In the genomic region with DNA sequence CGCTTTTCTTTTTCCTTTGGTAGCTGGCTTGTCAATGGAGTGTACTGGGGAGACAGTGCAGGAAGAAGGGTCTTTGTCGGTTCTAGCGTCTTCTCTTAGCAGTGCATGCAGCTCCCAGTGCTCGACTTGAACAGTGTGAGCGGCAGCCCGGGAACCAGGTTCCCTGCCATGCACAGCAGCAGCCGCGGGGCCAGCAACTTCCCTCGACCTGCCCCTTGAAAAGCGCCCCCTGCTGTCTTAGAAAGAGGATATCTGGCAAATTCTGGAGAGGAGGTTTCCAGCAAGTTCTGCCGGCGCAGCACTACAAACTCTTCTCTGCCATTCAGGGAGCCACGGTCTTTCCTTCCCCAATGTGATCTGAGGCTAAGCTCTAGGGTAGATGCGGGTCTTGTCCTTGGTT, we compare ENCODE assay signal across 11 cellular contexts.
A peak's percentile ranks its signal among the peaks of the same experiment; 100 is the strongest.
DNase-seq lines count a peak whose midpoint lies in the region; ATAC-seq and TF ChIP-seq lines count a peak whose summit lies in the region.
"Had no signal": no experiment of that assay in that cellular context is flagged by ENCODE, and none has a peak within 500 bp of the region (broad histone marks: within the 10 kb centered on the region; RNA-seq: fewer than 3 reads in every experiment).

No MANE protein-coding gene starts in this region.

- H3K27ac ChIP-seq in tibial artery, result no peak overlapping the region
- H3K27ac ChIP-seq: pancreas, thoracic aorta had no signal

- H3K4me1 Mint-ChIP-seq in activated T-cell treated with anti-CD3 and anti-CD28 coated beads, Interleukin-2, amount 50 U/mL, for 72 hours (ENCODE audit: low read depth), result peaks cover 15% of the 10 kb centered on the region
- H3K4me1 Mint-ChIP-seq in naive B cell, result no peaks in the 10 kb centered on the region

- no peak for ATAC-seq in activated T-cell treated with anti-CD3 and anti-CD28 coated beads, Interleukin-2, amount 50 U/mL, for 72 hours (replicated peaks in 1 of 2)
- peak in 1 of 2 donors; percentile 21 for ATAC-seq in naive B cell (ENCODE audit: low read depth in 2 of 2)
- ATAC-seq in HG02642 (IDR thresholded peaks at IDR 0.05; ENCODE audit: poor library complexity, unreplicated experiment), result no peak
- no peak for ATAC-seq in HG03196 (IDR thresholded peaks at IDR 0.05; ENCODE audit: unreplicated experiment)

- no peak overlapping the region for H3K27ac Mint-ChIP-seq in activated T-cell treated with anti-CD3 and anti-CD28 coated beads, Interleukin-2, amount 50 U/mL, for 72 hours
- H3K27ac Mint-ChIP-seq in naive B cell, result no peak overlapping the region

- peak; percentile 48 for DNase-seq in NCI-H748 (lab: John Stamatoyannopoulos, UW; ENCODE audit: unreplicated experiment)
- no peak for DNase-seq in NCI-H748 treated with DMSO at 0.1 percent for 48 hours (lab: John Stamatoyannopoulos, UW)
- peak; percentile 3 to 24 for DNase-seq in Kasumi-1 (lab: John Stamatoyannopoulos, UW)
- DNase-seq in activated T-cell treated with anti-CD3 and anti-CD28 coated beads, Interleukin-2, amount 50 U/mL, for 72 hours, result peak; percentile 15 to 26
- peak; percentile 9 for DNase-seq in naive B cell
- no peak for DNase-seq in tibial artery
- DNase-seq: activated CD4-positive, CD25-positive, alpha-beta regulatory T cell had no signal

- H3K4me3 Mint-ChIP-seq in activated T-cell treated with anti-CD3 and anti-CD28 coated beads, Interleukin-2, amount 50 U/mL, for 72 hours, result no peak overlapping the region
- no peak overlapping the region for H3K4me3 Mint-ChIP-seq in naive B cell

- no peaks in the 10 kb centered on the region for H3K9me3 ChIP-seq in tibial artery
- H3K9me3 ChIP-seq: pancreas, thoracic aorta had no signal

- intact Hi-C loops in tibial artery (cut with DNase I; ENCODE audit: low total_unique reads), result no loop called here

- no peaks in the 10 kb centered on the region for H3K4me1 ChIP-seq in tibial artery
- H3K4me1 ChIP-seq: pancreas had no signal

- H3K36me3 ChIP-seq in tibial artery, result no peaks in the 10 kb centered on the region
- H3K36me3 ChIP-seq: pancreas, thoracic aorta had no signal

- H3K36me3 Mint-ChIP-seq in activated T-cell treated with anti-CD3 and anti-CD28 coated beads, Interleukin-2, amount 50 U/mL, for 72 hours (ENCODE audit: insufficient read depth in 2 of 2), result peaks cover 0 to 6% of the 10 kb centered on the region in 2 donors
- no peaks in the 10 kb centered on the region for H3K36me3 Mint-ChIP-seq in naive B cell

- no peak for TF ChIP-seq CTCF in tibial artery (IDR thresholded peaks at IDR 0.05)

- peaks cover 40% of the 10 kb centered on the region for H3K27me3 Mint-ChIP-seq in activated T-cell treated with anti-CD3 and anti-CD28 coated beads, Interleukin-2, amount 50 U/mL, for 72 hours (ENCODE audit: low read depth)
- peaks cover 7 to 20% (median 20%) of the 10 kb centered on the region in 3 donors for H3K27me3 Mint-ChIP-seq in naive B cell

- no peaks in the 10 kb centered on the region for H3K27me3 ChIP-seq in tibial artery
- H3K27me3 ChIP-seq: pancreas had no signal

- no peak overlapping the region for H3K4me3 ChIP-seq in tibial artery
- H3K4me3 ChIP-seq: pancreas, thoracic aorta had no signal

- H3K9me3 Mint-ChIP-seq in activated T-cell treated with anti-CD3 and anti-CD28 coated beads, Interleukin-2, amount 50 U/mL, for 72 hours, result peaks cover 0 to 3% of the 10 kb centered on the region in 2 donors
- peaks cover 0 to 19% (median 4%) of the 10 kb centered on the region in 7 donors for H3K9me3 Mint-ChIP-seq in naive B cell

Comparison
In these comparisons a context has a peak if more than half of its experiments do, and no peak if none do; other contexts are left out.
1. DNase-seq: peak in NCI-H748 (single experiment), Kasumi-1 (2 of 2), activated T-cell treated with anti-CD3 and anti-CD28 coated beads, Interleukin-2, amount 50 U/mL, for 72 hours (2 of 2) and naive B cell (single experiment); none in NCI-H748 treated with DMSO at 0.1 percent for 48 hours (single experiment) and tibial artery (0 of 2).